In the genomic region with DNA sequence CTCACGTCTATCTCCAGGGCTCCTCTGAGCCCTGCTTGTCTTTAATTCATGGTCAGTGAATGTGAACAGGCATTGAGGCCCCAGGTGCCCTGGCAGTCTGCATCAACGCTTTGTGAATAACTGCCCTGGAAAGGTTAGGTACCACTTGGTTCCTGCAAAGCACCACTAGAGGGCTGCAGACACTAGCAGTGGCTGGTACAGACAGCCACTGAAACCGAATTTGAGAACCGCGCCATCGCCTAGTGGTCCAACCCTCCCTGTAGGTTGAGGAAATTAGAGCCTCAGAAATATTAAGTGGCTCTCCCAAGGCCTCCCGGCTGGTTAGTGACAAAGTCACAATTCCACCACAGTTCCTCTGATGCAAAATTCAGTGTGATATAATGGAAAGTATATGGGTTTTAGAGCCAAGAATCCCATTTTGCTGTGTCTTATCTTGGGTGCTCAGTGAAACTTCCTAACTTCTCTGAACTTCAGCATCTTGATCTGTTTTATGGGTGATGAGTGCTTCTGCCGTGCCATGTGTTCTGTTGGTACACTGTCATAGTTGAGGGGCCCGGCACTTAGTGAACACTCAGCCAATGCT, we compare ENCODE assay signal across 9 cellular contexts. TPM values are rescaled to one million over a fixed set of nuclear protein-coding genes. Genes with fewer than 3 reads are reported as not detected.
A peak's percentile ranks its signal among the peaks of the same experiment; 100 is the strongest.
DNase-seq lines count a peak whose midpoint lies in the region; ATAC-seq, FAIRE-seq and TF ChIP-seq lines count a peak whose summit lies in the region.
"Had no signal": no experiment of that assay in that cellular context is flagged by ENCODE, and none has a peak within 500 bp of the region (broad histone marks: within the 10 kb centered on the region; RNA-seq: fewer than 3 reads in every experiment).

No MANE protein-coding gene starts in this region.

- H3K23ac ChIP-seq in trophoblast cell (ENCODE audit: low read length), result no peak overlapping the region

- no peak overlapping the region for H3K4me3 ChIP-seq in trophoblast cell (ENCODE audit: low read depth, low read length)
- no peak overlapping the region for H3K4me3 ChIP-seq in upper lobe of left lung

- no peak overlapping the region for H2BK5ac ChIP-seq in trophoblast cell (ENCODE audit: low read depth, low read length, poor library complexity)

- H3K9ac ChIP-seq in trophoblast cell (ENCODE audit: low read length), result no peak overlapping the region

- H3K79me2 ChIP-seq in trophoblast cell (ENCODE audit: control insufficient read depth, insufficient read depth, low read length, poor library complexity), result no peaks in the 10 kb centered on the region

- ATAC-seq in GM21529 (IDR thresholded peaks at IDR 0.05; ENCODE audit: unreplicated experiment), result peak; percentile 92
- ATAC-seq in upper lobe of left lung (ENCODE audit: low FRiP score in 2 of 2), result peak; percentile 83 to 92

- H3K9me3 ChIP-seq in trophoblast cell (ENCODE audit: insufficient read depth, low read depth, low read length) (no peaks in the 10 kb centered on the region), upper lobe of left lung (no peaks in the 10 kb centered on the region)

- no peaks in the 10 kb centered on the region for H3K4me1 ChIP-seq in trophoblast cell (ENCODE audit: control insufficient read depth in 1 of 2, insufficient read depth in 2 of 2, low read length in 2 of 2)
- H3K4me1 ChIP-seq in upper lobe of left lung, result peaks cover 0 to 5% (median 3%) of the 10 kb centered on the region in 4 donors

- H4K8ac ChIP-seq in trophoblast cell (ENCODE audit: low read depth, low read length), result no peak overlapping the region

- H3K36me3 ChIP-seq in trophoblast cell (ENCODE audit: control insufficient read depth in 1 of 2, insufficient read depth in 2 of 2, low read length in 2 of 2) (no peaks in the 10 kb centered on the region), upper lobe of left lung (no peaks in the 10 kb centered on the region)

- H3K27me3 ChIP-seq in trophoblast cell (ENCODE audit: insufficient read depth, low read length), result no peaks in the 10 kb centered on the region
- no peaks in the 10 kb centered on the region for H3K27me3 ChIP-seq in upper lobe of left lung

- H3K18ac ChIP-seq in trophoblast cell (ENCODE audit: low read length), result no peak overlapping the region

- no peak overlapping the region for H4K12ac ChIP-seq in trophoblast cell (ENCODE audit: low read depth, low read length)

- no peak overlapping the region for H3K14ac ChIP-seq in trophoblast cell (ENCODE audit: low read length)

- no peak overlapping the region for H2BK12ac ChIP-seq in trophoblast cell (ENCODE audit: low read length)

- no peak for TF ChIP-seq EP300 in upper lobe of left lung (IDR thresholded peaks at IDR 0.05)

- H2BK120ac ChIP-seq in trophoblast cell (ENCODE audit: insufficient read depth, low read length, poor library complexity), result no peak overlapping the region

- H3K4me2 ChIP-seq in trophoblast cell (ENCODE audit: low read length), result no peak overlapping the region

- no peak overlapping the region for H3K4ac ChIP-seq in trophoblast cell (ENCODE audit: low read depth, low read length)

- peak; percentile 96 for TF ChIP-seq CTCF in LNCAP (IDR thresholded peaks at IDR 0.05)
- peak; percentile 87 for TF ChIP-seq CTCF in RWPE1 (conservative IDR thresholded peaks at IDR 0.05; ENCODE audit: low read depth)
- peak; percentile 71 to 87 (median 81) for TF ChIP-seq CTCF in upper lobe of left lung (IDR thresholded peaks at IDR 0.05)

- no peak for TF ChIP-seq POLR2A in upper lobe of left lung (IDR thresholded peaks at IDR 0.05)

- DNase-seq in DMS53 (lab: John Stamatoyannopoulos, UW), result peak; percentile 93
- DNase-seq in RWPE1 (ENCODE audit: low spot score), result peak; percentile 74
- DNase-seq in activated T-helper 9 cell treated with anti-CD3 and anti-CD28 coated beads, Interleukin-2, amount 50 U/mL, for 16 hours (ENCODE audit: low read depth), result peak; percentile 47
- DNase-seq in frontal cortex (ENCODE audit: low spot score in 2 of 2), result peak; percentile 17 to 65
- peak; percentile 63 to 84 for DNase-seq in trophoblast cell
- peak in 1 of 2 donors; percentile 73 for DNase-seq in upper lobe of left lung

- WGBS in trophoblast cell (ENCODE audit: extremely low coverage, insufficient coverage, insufficient read length), result no CpG with 5 or more reads among the region's 9 CpGs
- 20 to 23% methylated on average over 9 of the region's 9 CpGs for WGBS in upper lobe of left lung, 2 donors

- POLR2A ChIA-PET in RWPE1 (lab: Yijun Ruan, JAX; ENCODE audit: low non-redundant PET), result no interaction called here

- H2AK5ac ChIP-seq in trophoblast cell (ENCODE audit: low read length), result no peak overlapping the region

- no peak overlapping the region for H3K27ac ChIP-seq in RWPE1
- H3K27ac ChIP-seq in trophoblast cell (ENCODE audit: low read depth, low read length), result no peak overlapping the region
- no peak overlapping the region for H3K27ac ChIP-seq in upper lobe of left lung
- H3K27ac ChIP-seq: epithelial cell of prostate had no signal

- no peak overlapping the region for H4K91ac ChIP-seq in trophoblast cell (ENCODE audit: low read depth, low read length)

- no peak overlapping the region for H2AFZ ChIP-seq in trophoblast cell (ENCODE audit: insufficient read depth, low read length, poor library complexity)

- FAIRE-seq in frontal cortex (lab: Jason Lieb, UNC), result no peak

- H3K79me1 ChIP-seq in trophoblast cell (ENCODE audit: low read length), result no peaks in the 10 kb centered on the region

- CTCF ChIA-PET in RWPE1 (lab: Yijun Ruan, JAX), result interaction anchor here (3.4 kb wide), 1 partner anchor 222 kb away, joined by 10 read pairs; no protein-coding TSS in a partner anchor

RNA-seq across cellular contexts. Expression of a gene that starts 46.2 kb away (rescaled TPM):
- 10.6 TPM for total RNA-seq in frontal cortex
- polyA plus RNA-seq in trophoblast cell (2013), result 15.8 and 16.4 TPM in 2 replicates
- total RNA-seq in upper lobe of left lung, result 10 to 100 TPM in 5 of 6 donors, 1 to 10 TPM in 1; 8.1 to 24.6 (median 14.6) TPM
